33 cellular contexts compared by ENCODE assay signal in genomic region chr1:94600556-94600955, GRCh38.
"Had no signal": no experiment of that assay in that cellular context is flagged by ENCODE, and none has a peak within 500 bp of the region (broad histone marks: within the 10 kb centered on the region; RNA-seq: fewer than 3 reads in every experiment).

No MANE protein-coding gene starts in this region.

- H3K36me3 Mint-ChIP-seq: activated CD4-positive, alpha-beta memory T cell treated with anti-CD3 and anti-CD28 coated beads for 36 hours; activated naive CD4-positive, alpha-beta T cell treated with anti-CD3 and anti-CD28 coated beads, Interleukin-2, amount 50 U/mL, for 72 hours had no signal

- ATAC-seq: activated naive CD4-positive, alpha-beta T cell treated with anti-CD3 and anti-CD28 coated beads, Interleukin-2, amount 50 U/mL, for 72 hours; activated T-cell treated with anti-CD3 and anti-CD28 coated beads, Interleukin-2, amount 50 U/mL, for 4 hours; body of pancreas; PC-3 had no signal

- H3K36me3 ChIP-seq: adrenal gland, MG63, Peyer's patch had no signal

- H3K9me3 ChIP-seq: adrenal gland, body of pancreas, Peyer's patch had no signal

- H3K27ac Mint-ChIP-seq: activated B cell treated with CpG ODN at 0.5 μM for 24 hours; activated CD4-positive, alpha-beta memory T cell treated with anti-CD3 and anti-CD28 coated beads for 36 hours; activated naive CD4-positive, alpha-beta T cell treated with anti-CD3 and anti-CD28 coated beads for 36 hours; activated naive CD4-positive, alpha-beta T cell treated with anti-CD3 and anti-CD28 coated beads, Interleukin-2, amount 50 U/mL, for 72 hours; activated T-helper 1 cell treated with anti-CD3 and anti-CD28 coated beads, Interleukin-12 subunit alpha, Interleukin-12 subunit beta, Interleukin-2, Interleukin-4 antibody, amounts not matched to agents 30 ng/mL and 10 ng/mL and 1 ng/mL, durations not matched to agents 14 hours and 24 hours and 36 hours; T-helper 1 cell treated with Interleukin-12 subunit alpha and Interleukin-12 subunit beta and Interleukin-4 antibody, amounts not matched to agents 30 μg/mL and 1 μg/mL, for 36 hours; T-helper 2 cell treated with Interferon-gamma antibody and Interleukin-4, amounts not matched to agents 5 μg/mL and 100 μg/mL, for 36 hours had no signal

- H3K27me3 ChIP-seq: adrenal gland, body of pancreas, MG63, Peyer's patch had no signal

- H3K4me1 ChIP-seq: adrenal gland had no signal

- DNase-seq: activated B cell treated with CpG ODN at 0.5 μM for 24 hours; activated CD4-positive, alpha-beta memory T cell treated with anti-CD3 and anti-CD28 coated beads for 36 hours; activated CD4-positive, alpha-beta T cell treated with anti-CD3 and anti-CD28 coated beads for 4 hours; activated CD4-positive, alpha-beta T cell treated with anti-CD3 and anti-CD28 coated beads, Interleukin-2, amount 50 U/mL, for 1 hour; activated CD4-positive, CD25-positive, alpha-beta regulatory T cell treated with anti-CD3 and anti-CD28 coated beads, Interleukin-2, amount 50 U/mL, for 72 hours; activated CD8-positive, alpha-beta memory T cell treated with anti-CD3 and anti-CD28 coated beads, Interleukin-2, amount 50 U/mL, for 4 hours; activated gamma-delta T cell treated with Interleukin-2 at 50 U/mL for 16 hours; activated naive CD4-positive, alpha-beta T cell treated with anti-CD3 and anti-CD28 coated beads for 36 hours; activated T-cell treated with anti-CD3 and anti-CD28 coated beads for 4 hours; activated T-cell treated with anti-CD3 and anti-CD28 coated beads, Interleukin-2, amount 50 U/mL, for 4 hours; body of pancreas; Kasumi-1; KG1; MG63; NCI-H1092; NCI-H1436 treated with DMSO at 0.1 percent for 48 hours; NCI-H1694 treated with DMSO at 0.1 percent for 48 hours; NCI-H2029; NCI-H510A; NCI-H526; NCI-H748 treated with DMSO at 0.1 percent for 48 hours; NK-92 treated with Interleukin-12 subunit alpha and Interleukin-12 subunit beta, amount 100 ng/mL, for 24 hours; PC-3; Peyer's patch; RPMI8226; SIG-M5; SW 1271 had no signal

- H3K9me3 Mint-ChIP-seq: activated CD4-positive, alpha-beta memory T cell treated with anti-CD3 and anti-CD28 coated beads for 36 hours; activated naive CD4-positive, alpha-beta T cell treated with anti-CD3 and anti-CD28 coated beads for 36 hours; activated naive CD4-positive, alpha-beta T cell treated with anti-CD3 and anti-CD28 coated beads, Interleukin-2, amount 50 U/mL, for 72 hours; activated T-cell treated with anti-CD3 and anti-CD28 coated beads, Interleukin-2, amount 50 U/mL, for 4 hours; T-helper 1 cell treated with Interleukin-12 subunit alpha and Interleukin-12 subunit beta and Interleukin-4 antibody, amounts not matched to agents 30 μg/mL and 1 μg/mL, for 36 hours; T-helper 2 cell treated with Interferon-gamma antibody and Interleukin-4, amounts not matched to agents 5 μg/mL and 100 μg/mL, for 36 hours had no signal

- H3K4me3 Mint-ChIP-seq: activated B cell treated with CpG ODN at 0.5 μM for 24 hours; activated CD4-positive, alpha-beta memory T cell treated with anti-CD3 and anti-CD28 coated beads for 36 hours; activated naive CD4-positive, alpha-beta T cell treated with anti-CD3 and anti-CD28 coated beads for 36 hours; activated T-cell treated with anti-CD3 and anti-CD28 coated beads, Interleukin-2, amount 50 U/mL, for 4 hours; activated T-helper 1 cell treated with anti-CD3 and anti-CD28 coated beads, Interleukin-12 subunit alpha, Interleukin-12 subunit beta, Interleukin-2, Interleukin-4 antibody, amounts not matched to agents 30 ng/mL and 10 ng/mL and 1 ng/mL, durations not matched to agents 14 hours and 24 hours and 36 hours; T-helper 1 cell treated with Interleukin-12 subunit alpha and Interleukin-12 subunit beta and Interleukin-4 antibody, amounts not matched to agents 30 μg/mL and 1 μg/mL, for 36 hours; T-helper 2 cell treated with Interferon-gamma antibody and Interleukin-4, amounts not matched to agents 5 μg/mL and 100 μg/mL, for 36 hours had no signal

- H3K27ac ChIP-seq: adrenal gland, body of pancreas, VCaP had no signal

- H3K4me3 ChIP-seq: adrenal gland, body of pancreas, MG63, Peyer's patch had no signal
